9 cellular contexts compared by ENCODE assay signal in the genomic region with DNA sequence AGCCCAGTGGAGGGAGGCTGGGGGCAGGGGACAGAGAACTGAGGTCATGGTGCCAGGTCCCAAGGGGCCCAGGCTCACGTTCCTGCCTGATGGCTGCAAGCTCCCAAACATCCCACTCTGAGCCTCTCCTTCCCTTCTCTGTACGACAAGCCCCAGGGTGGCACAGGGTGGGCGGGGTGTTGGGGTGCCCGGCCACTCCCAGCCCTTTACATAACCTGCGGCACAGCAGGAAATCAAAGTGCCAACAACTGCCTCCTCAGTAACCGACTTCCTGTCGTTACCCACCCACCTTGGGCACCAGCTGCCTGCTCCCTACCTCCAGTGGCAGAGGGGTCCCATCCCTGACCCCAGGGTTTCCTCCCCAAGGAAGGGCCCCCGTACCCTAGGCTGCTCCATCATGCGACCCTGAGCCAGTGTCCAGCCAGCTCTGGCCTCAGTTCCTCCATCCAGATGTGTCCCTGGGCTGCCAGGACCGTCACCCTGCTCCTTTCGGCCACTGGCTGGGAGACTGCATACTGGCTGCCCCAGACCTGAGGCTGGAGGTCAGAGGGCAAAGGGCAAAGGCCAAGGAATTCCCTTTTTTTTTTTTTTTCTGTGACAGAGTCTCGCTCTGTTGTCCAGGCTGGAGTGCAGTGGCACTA. TPM values are rescaled to one million over a fixed set of nuclear protein-coding genes. Genes with fewer than 3 reads are reported as not detected.
DNase-seq lines count a peak whose midpoint lies in the region; ATAC-seq lines count a peak whose summit lies in the region.
"Had no signal": no experiment of that assay in that cellular context is flagged by ENCODE, and none has a peak within 500 bp of the region (broad histone marks: within the 10 kb centered on the region; RNA-seq: fewer than 3 reads in every experiment).

No MANE protein-coding gene starts in this region.

- no peak overlapping the region for H3K27ac Mint-ChIP-seq in activated CD4-positive, alpha-beta T cell treated with anti-CD3 and anti-CD28 coated beads, Interleukin-2, amount 10 ng/mL, durations not matched to agents 24 days and 14 days
- peak overlapping the region; percentile 70 for H3K27ac Mint-ChIP-seq in activated naive CD8-positive, alpha-beta T cell treated with anti-CD3 and anti-CD28 coated beads, Interleukin-2, amount 10 ng/mL, durations not matched to agents 7 days and 5 days

- H3K36me3 ChIP-seq in mucosa of rectum (ENCODE audit: control insufficient read depth in 2 of 2, insufficient read depth in 2 of 2, low read length in 2 of 2) (no peaks in the 10 kb centered on the region), aorta (ENCODE audit: control insufficient read depth in 1 of 2, insufficient read depth in 2 of 2, low read length in 1 of 2) (no peaks in the 10 kb centered on the region)
- H3K36me3 ChIP-seq: MG63 had no signal

- H3K27me3 ChIP-seq in mucosa of rectum (ENCODE audit: control insufficient read depth in 2 of 2, insufficient read depth in 2 of 2, low read length in 2 of 2): no peaks in the 10 kb centered on the region
- no peaks in the 10 kb centered on the region for H3K27me3 ChIP-seq in aorta (ENCODE audit: control insufficient read depth in 1 of 2, insufficient read depth in 2 of 2, low read length in 1 of 2)
- H3K27me3 ChIP-seq: MG63 had no signal

- H3K9me3 ChIP-seq in mucosa of rectum (ENCODE audit: control insufficient read depth in 2 of 2, low read length in 2 of 2) (no peaks in the 10 kb centered on the region), aorta (ENCODE audit: control insufficient read depth, low read length) (no peaks in the 10 kb centered on the region)
- H3K9me3 ChIP-seq: MG63 had no signal

- ATAC-seq in activated naive CD8-positive, alpha-beta T cell treated with anti-CD3 and anti-CD28 coated beads, Interleukin-2, amount 10 ng/mL, durations not matched to agents 7 days and 5 days (ENCODE audit: low read depth): peak; percentile 67
- ATAC-seq in aorta (ENCODE audit: low FRiP score) (peak; percentile 15), GM19023 (IDR thresholded peaks at IDR 0.05; ENCODE audit: unreplicated experiment) (no peak)

- peak; percentile 47 for DNase-seq in activated CD4-positive, alpha-beta T cell treated with anti-CD3 and anti-CD28 coated beads for 1 hour
- no peak for DNase-seq in activated CD4-positive, alpha-beta T cell treated with anti-CD3 and anti-CD28 coated beads, Interleukin-2, amount 10 ng/mL, durations not matched to agents 24 days and 14 days
- DNase-seq in activated naive CD8-positive, alpha-beta T cell treated with anti-CD3 and anti-CD28 coated beads, Interleukin-2, amount 10 ng/mL, durations not matched to agents 7 days and 5 days: no peak
- DNase-seq in aorta (peak in 1 of 2 donors; percentile 67), NCI-H1105 (lab: John Stamatoyannopoulos, UW) (no peak)
- no peak for DNase-seq in NK-92 treated with Interleukin-12 subunit alpha and Interleukin-12 subunit beta, amount 100 ng/mL, for 24 hours (lab: John Stamatoyannopoulos, UW)
- DNase-seq: MG63 had no signal

- peaks cover 3% of the 10 kb centered on the region for H3K4me1 Mint-ChIP-seq in activated CD4-positive, alpha-beta T cell treated with anti-CD3 and anti-CD28 coated beads, Interleukin-2, amount 10 ng/mL, durations not matched to agents 24 days and 14 days
- peaks cover 3% of the 10 kb centered on the region for H3K4me1 Mint-ChIP-seq in activated naive CD8-positive, alpha-beta T cell treated with anti-CD3 and anti-CD28 coated beads, Interleukin-2, amount 10 ng/mL, durations not matched to agents 7 days and 5 days

- peaks cover 34 to 36% of the 10 kb centered on the region in 2 donors for H3K4me1 ChIP-seq in mucosa of rectum (ENCODE audit: control insufficient read depth in 2 of 2, insufficient read depth in 2 of 2, low read length in 2 of 2)
- peaks cover 0 to 4% of the 10 kb centered on the region in 2 donors for H3K4me1 ChIP-seq in aorta (ENCODE audit: control insufficient read depth in 1 of 2, insufficient read depth in 2 of 2, low read length in 2 of 2)

- H3K27ac ChIP-seq in mucosa of rectum (ENCODE audit: low read depth in 2 of 2, low read length in 2 of 2): peak overlapping the region; percentile 84 to 88
- H3K27ac ChIP-seq in aorta (ENCODE audit: low read depth in 1 of 2, low read length in 2 of 2): peak overlapping the region in 1 of 2 donors; percentile 95

- H3K4me3 ChIP-seq in mucosa of rectum (ENCODE audit: low read length in 2 of 2): peak overlapping the region; percentile 15 to 32
- H3K4me3 ChIP-seq in aorta (ENCODE audit: low read length in 2 of 2): no peak overlapping the region
- H3K4me3 ChIP-seq: MG63 had no signal

- WGBS in aorta, 2 donors: 40 to 53% methylated on average over 11 to 12 of the region's 12 CpGs

- no peaks in the 10 kb centered on the region for H3K9me3 Mint-ChIP-seq in activated CD4-positive, alpha-beta T cell treated with anti-CD3 and anti-CD28 coated beads, Interleukin-2, amount 10 ng/mL, durations not matched to agents 24 days and 14 days
- H3K9me3 Mint-ChIP-seq in activated naive CD8-positive, alpha-beta T cell treated with anti-CD3 and anti-CD28 coated beads, Interleukin-2, amount 10 ng/mL, durations not matched to agents 7 days and 5 days: no peaks in the 10 kb centered on the region

- H3K36me3 Mint-ChIP-seq in activated CD4-positive, alpha-beta T cell treated with anti-CD3 and anti-CD28 coated beads, Interleukin-2, amount 10 ng/mL, durations not matched to agents 24 days and 14 days (ENCODE audit: low read depth): no peaks in the 10 kb centered on the region
- H3K36me3 Mint-ChIP-seq in activated naive CD8-positive, alpha-beta T cell treated with anti-CD3 and anti-CD28 coated beads, Interleukin-2, amount 10 ng/mL, durations not matched to agents 7 days and 5 days: no peaks in the 10 kb centered on the region

- no peaks in the 10 kb centered on the region for H3K27me3 Mint-ChIP-seq in activated CD4-positive, alpha-beta T cell treated with anti-CD3 and anti-CD28 coated beads, Interleukin-2, amount 10 ng/mL, durations not matched to agents 24 days and 14 days
- no peaks in the 10 kb centered on the region for H3K27me3 Mint-ChIP-seq in activated naive CD8-positive, alpha-beta T cell treated with anti-CD3 and anti-CD28 coated beads, Interleukin-2, amount 10 ng/mL, durations not matched to agents 7 days and 5 days

- intact Hi-C loops in activated CD4-positive, alpha-beta T cell treated with anti-CD3 and anti-CD28 coated beads, Interleukin-2, amount 10 ng/mL, durations not matched to agents 24 days and 14 days (cut with micrococcal nuclease): no loop called here
- intact Hi-C loops in aorta (cut with DNase I): loop anchor here in 1 of 2 donors (5.0 kb wide), 2 partner anchors 89 to 119 kb away; no protein-coding TSS in a partner anchor

- H3K4me3 Mint-ChIP-seq in activated CD4-positive, alpha-beta T cell treated with anti-CD3 and anti-CD28 coated beads, Interleukin-2, amount 10 ng/mL, durations not matched to agents 24 days and 14 days: no peak overlapping the region
- no peak overlapping the region for H3K4me3 Mint-ChIP-seq in activated naive CD8-positive, alpha-beta T cell treated with anti-CD3 and anti-CD28 coated beads, Interleukin-2, amount 10 ng/mL, durations not matched to agents 7 days and 5 days

- H3K9ac ChIP-seq in mucosa of rectum (ENCODE audit: low read depth in 1 of 2, low read length in 2 of 2): peak overlapping the region; percentile 32 to 68

- POLR2A ChIA-PET in activated naive CD8-positive, alpha-beta T cell treated with anti-CD3 and anti-CD28 coated beads, Interleukin-2, amount 10 ng/mL, durations not matched to agents 7 days and 5 days (lab: Charles Lee): interaction anchor here (0.6 to 0.8 kb wide), 3 partner anchors 21 to 109 kb away, joined by 3 to 4 read pairs (median 3); no protein-coding TSS in a partner anchor

RNA-seq across cellular contexts. Expression of gene NFIC, which starts 27.7 kb away (rescaled TPM):
- 16.9 and 19.8 TPM in 2 replicates for total RNA-seq in activated CD4-positive, alpha-beta T cell treated with anti-CD3 and anti-CD28 coated beads, Interleukin-2, amount 10 ng/mL, durations not matched to agents 24 days and 14 days
- 10 to 100 TPM; 18.0 to 19.3 TPM for total RNA-seq in activated naive CD8-positive, alpha-beta T cell treated with anti-CD3 and anti-CD28 coated beads, Interleukin-2, amount 10 ng/mL, durations not matched to agents 7 days and 5 days
- 100 to 1,000 TPM; 175 to 188 TPM for total RNA-seq in aorta
- polyA plus RNA-seq in aorta: 10 to 100 TPM; 37.5 to 37.7 TPM

Comparison
In these comparisons a context has a peak if more than half of its experiments do, and no peak if none do; other contexts are left out.
1. H3K4me3 ChIP-seq: peak in mucosa of rectum (2 of 2); none in aorta (0 of 2).